In the genomic region with DNA sequence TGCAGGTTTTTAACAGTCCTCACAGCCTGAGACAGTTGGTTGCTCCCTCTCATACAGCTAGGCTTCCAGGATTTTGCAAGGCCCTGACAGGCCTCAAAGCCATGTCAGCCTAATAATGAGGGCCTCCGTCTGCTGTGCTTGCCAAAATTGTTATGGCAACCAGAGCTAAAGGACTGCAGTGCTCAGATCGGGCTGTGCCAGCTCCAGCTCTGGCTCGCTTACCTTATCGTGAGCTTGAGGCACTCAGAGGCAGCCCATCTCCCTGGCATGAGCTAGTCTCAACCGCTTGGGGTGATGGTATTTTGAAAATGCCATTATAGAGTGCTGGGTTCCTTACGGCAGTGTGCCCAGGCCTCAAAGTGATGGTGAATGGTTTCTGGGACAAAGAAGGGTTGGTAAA, we compare ENCODE assay signal across 26 cellular contexts. TPM values are rescaled to one million over a fixed set of nuclear protein-coding genes. Genes with fewer than 3 reads are reported as not detected.
A peak's percentile ranks its signal among the peaks of the same experiment; 100 is the strongest.
DNase-seq lines count a peak whose midpoint lies in the region; ATAC-seq and TF ChIP-seq lines count a peak whose summit lies in the region.
"Had no signal": no experiment of that assay in that cellular context is flagged by ENCODE, and none has a peak within 500 bp of the region (broad histone marks: within the 10 kb centered on the region; RNA-seq: fewer than 3 reads in every experiment).

No MANE protein-coding gene starts in this region.

- POLR2A ChIA-PET in activated CD4-positive, alpha-beta T cell treated with anti-CD3 and anti-CD28 coated beads for 36 hours (lab: Charles Lee) = no interaction called here
- POLR2A ChIA-PET in Panc1 (lab: Charles Lee) = no interaction called here

- no peak for ATAC-seq in activated CD4-positive, alpha-beta T cell treated with anti-CD3 and anti-CD28 coated beads for 36 hours
- ATAC-seq in Panc1 (no peak), heart left ventricle (peak; percentile 71 to 85 (median 79))

- H3K27me3 Mint-ChIP-seq in activated CD4-positive, alpha-beta T cell treated with anti-CD3 and anti-CD28 coated beads for 36 hours = no peaks in the 10 kb centered on the region
- H3K27me3 Mint-ChIP-seq: activated naive CD4-positive, alpha-beta T cell treated with anti-CD3 and anti-CD28 coated beads, Interleukin-2, amount 50 U/mL, for 24 hours; brain; naive B cell had no signal

- TF ChIP-seq POLR2A in heart left ventricle (IDR thresholded peaks at IDR 0.05) = no peak
- TF ChIP-seq POLR2A in testis (IDR thresholded peaks at IDR 0.05) = no peak

- no TSS peak for BruUV-seq in Panc1 (replicated peaks; lab: Mats Ljungman, UMichigan)

- H3K9me3 ChIP-seq in Panc1 (ENCODE audit: control insufficient read depth, insufficient read depth, low read depth, low read length) (no peaks in the 10 kb centered on the region), heart left ventricle (no peaks in the 10 kb centered on the region), smooth muscle cell (replicated peaks; ENCODE audit: low read depth) (no peaks in the 10 kb centered on the region), testis (no peaks in the 10 kb centered on the region)
- H3K9me3 ChIP-seq: ovary, tibial artery had no signal

- H3K4me1 Mint-ChIP-seq in activated CD4-positive, alpha-beta T cell treated with anti-CD3 and anti-CD28 coated beads for 36 hours = peaks cover 67% of the 10 kb centered on the region

- intact Hi-C loops in activated CD4-positive, alpha-beta T cell treated with anti-CD3 and anti-CD28 coated beads for 36 hours (cut with DNase I, micrococcal nuclease) = loop anchor here in 1 of 2 experiments (1.0 to 2.0 kb wide), 2 partner anchors 20 to 269 kb away; no protein-coding TSS in a partner anchor
- intact Hi-C loops in Panc1 (cut with micrococcal nuclease; ENCODE audit: unreplicated experiment) = no loop called here
- intact Hi-C loops in heart left ventricle (cut with DNase I) = loop anchor here (2.0 to 10.0 kb wide), 15 partner anchors 64 to 644 kb away; a partner anchor contains a TSS
- intact Hi-C loops in testis (cut with DNase I; ENCODE audit: low total_unique reads) = loop anchor here (10.0 kb wide), 1 partner anchor 424 kb away; no protein-coding TSS in a partner anchor

- H3K27ac ChIP-seq in Panc1 (ENCODE audit: low read length) (peak overlapping the region; percentile 17; the same call in 1 of the 2 replicates), heart left ventricle (peak overlapping the region in 9 of 12 donors; percentile 3 to 67 (median 47)), smooth muscle cell (ENCODE audit: low read depth) (peak overlapping the region; percentile 86), testis (no peak overlapping the region)
- H3K27ac ChIP-seq: ovary, tibial artery, VCaP had no signal

- H3K4me3 Mint-ChIP-seq in activated CD4-positive, alpha-beta T cell treated with anti-CD3 and anti-CD28 coated beads for 36 hours = no peak overlapping the region
- H3K4me3 Mint-ChIP-seq: activated naive CD4-positive, alpha-beta T cell treated with anti-CD3 and anti-CD28 coated beads, Interleukin-2, amount 50 U/mL, for 24 hours; brain; naive B cell; T-helper 1 cell treated with Interleukin-12 subunit alpha and Interleukin-12 subunit beta and Interleukin-4 antibody, amounts not matched to agents 30 μg/mL and 1 μg/mL, for 36 hours had no signal

- H3K4me2 ChIP-seq in smooth muscle cell = no peak overlapping the region

- H3F3A ChIP-seq in smooth muscle cell (ENCODE audit: low read depth) = no peaks in the 10 kb centered on the region

- H3K27me3 ChIP-seq in Panc1 (ENCODE audit: control insufficient read depth, insufficient read depth, low read length) = no peaks in the 10 kb centered on the region
- no peaks in the 10 kb centered on the region for H3K27me3 ChIP-seq in heart left ventricle
- no peaks in the 10 kb centered on the region for H3K27me3 ChIP-seq in smooth muscle cell (ENCODE audit: low read depth)
- no peaks in the 10 kb centered on the region for H3K27me3 ChIP-seq in testis
- H3K27me3 ChIP-seq: ovary, tibial artery had no signal

- H3K9me3 Mint-ChIP-seq in activated CD4-positive, alpha-beta T cell treated with anti-CD3 and anti-CD28 coated beads for 36 hours (ENCODE audit: low read depth) = no peaks in the 10 kb centered on the region
- H3K9me3 Mint-ChIP-seq: activated naive CD4-positive, alpha-beta T cell treated with anti-CD3 and anti-CD28 coated beads, Interleukin-2, amount 50 U/mL, for 24 hours; brain; naive B cell; T-helper 1 cell treated with Interleukin-12 subunit alpha and Interleukin-12 subunit beta and Interleukin-4 antibody, amounts not matched to agents 30 μg/mL and 1 μg/mL, for 36 hours had no signal

- H3K79me2 ChIP-seq in smooth muscle cell (ENCODE audit: low read depth) = peaks cover 51% of the 10 kb centered on the region

- TF ChIP-seq CTCF in Panc1 (IDR thresholded peaks at IDR 0.05) (no peak), heart left ventricle (IDR thresholded peaks at IDR 0.05) (no peak), smooth muscle cell (IDR thresholded peaks at IDR 0.05; ENCODE audit: borderline replicate concordance, insufficient read depth, poor library complexity, severe bottlenecking) (no peak), testis (IDR thresholded peaks at IDR 0.05) (no peak)

- H3K4me1 ChIP-seq in Panc1 (ENCODE audit: control insufficient read depth, insufficient read depth, low read length) (peaks cover 17% of the 10 kb centered on the region), heart left ventricle (peaks cover 0 to 65% (median 28%) of the 10 kb centered on the region in 12 donors), smooth muscle cell (ENCODE audit: low read depth) (no peaks in the 10 kb centered on the region), testis (no peaks in the 10 kb centered on the region)

- H3K36me3 ChIP-seq in Panc1 (ENCODE audit: control insufficient read depth, insufficient read depth, low read length) (peaks cover 4% of the 10 kb centered on the region; the same call in 1 of the 2 replicates), heart left ventricle (peaks cover 0 to 39% (median 17%) of the 10 kb centered on the region in 9 donors), smooth muscle cell (ENCODE audit: low read depth) (no peaks in the 10 kb centered on the region), testis (ENCODE audit: low read depth, missing control alignments) (no peaks in the 10 kb centered on the region)
- H3K36me3 ChIP-seq: ovary had no signal

- DNase-seq in activated CD4-positive, alpha-beta T cell treated with anti-CD3 and anti-CD28 coated beads for 36 hours = no peak
- DNase-seq in activated CD4-positive, alpha-beta T cell treated with anti-CD3 and anti-CD28 coated beads, Interleukin-2, amount 50 U/mL, for 4 hours = no peak
- DNase-seq in Panc1 (ENCODE audit: low read depth, low spot score) = no peak
- peak in 4 of 5 donors; percentile 32 to 60 (median 46) for DNase-seq in heart left ventricle
- no peak for DNase-seq in smooth muscle cell (lab: John Stamatoyannopoulos, UW; ENCODE audit: unreplicated experiment)
- no peak for DNase-seq in stimulated activated CD4-positive, alpha-beta T cell treated with anti-CD3 and anti-CD28 coated beads, Interleukin-4, amount 100 ng/mL, for 24 hours
- DNase-seq in NCI-H2081 treated with DMSO at 0.1 percent for 48 hours (lab: John Stamatoyannopoulos, UW) = no peak
- DNase-seq in testis = no peak
- DNase-seq: ACHN; activated CD4-positive, alpha-beta T cell treated with anti-CD3 and anti-CD28 coated beads, Interleukin-2, amount 50 U/mL, for 48 hours; activated T-cell treated with anti-CD3 and anti-CD28 coated beads for 4 hours; dermis blood vessel endothelial cell; DMS53; Karpas-422; naive B cell; NCI-H1417; NCI-H2227 treated with DMSO at 0.1 percent for 48 hours; ovary; SHP77 treated with DMSO at 0.1 percent for 48 hours; stimulated activated CD8-positive, alpha-beta memory T cell treated with anti-CD3 and anti-CD28 coated beads, Interleukin-4, amount 100 ng/mL, for 48 hours; tibial artery had no signal

- CTCF ChIA-PET in activated CD4-positive, alpha-beta T cell treated with anti-CD3 and anti-CD28 coated beads for 36 hours (lab: Charles Lee) = interaction anchor here (0.5 to 5.1 kb wide), 6 partner anchors 20 to 641 kb away, joined by 3 to 44 read pairs (median 14); a partner anchor contains a TSS
- CTCF ChIA-PET in Panc1 (lab: Charles Lee) = no interaction called here

- peaks cover 21% of the 10 kb centered on the region for H4K20me1 ChIP-seq in smooth muscle cell (ENCODE audit: low read depth)

- in situ Hi-C loops in Panc1 (cut with HindIII; ENCODE audit: low pct_unique_long_range_greater_than_20kb, low sequenced_read_pairs) = no loop called here

- H2AFZ ChIP-seq in smooth muscle cell (ENCODE audit: low read depth) = no peak overlapping the region

- peak overlapping the region; percentile 82 for H3K27ac Mint-ChIP-seq in activated CD4-positive, alpha-beta T cell treated with anti-CD3 and anti-CD28 coated beads for 36 hours

- no peak overlapping the region for H3K9ac ChIP-seq in smooth muscle cell (ENCODE audit: low read depth)

- H3K4me3 ChIP-seq in Panc1 (ENCODE audit: low read depth in 2 of 2, low read length in 2 of 2) = no peak overlapping the region
- no peak overlapping the region for H3K4me3 ChIP-seq in heart left ventricle
- H3K4me3 ChIP-seq in smooth muscle cell = no peak overlapping the region
- no peak overlapping the region for H3K4me3 ChIP-seq in testis
- H3K4me3 ChIP-seq: ovary, skin epidermis, tibial artery had no signal

- 49 to 57% (median 54%) methylated on average over 4 to 6 of the region's 6 CpGs for WGBS in heart left ventricle, 4 donors
- 92% methylated on average over 6 of the region's 6 CpGs for WGBS in smooth muscle cell (ENCODE audit: low lambda C conversion rate)
- 72 to 90% methylated on average over 6 of the region's 6 CpGs for WGBS in testis, 2 donors

- peaks cover 48% of the 10 kb centered on the region for H3K36me3 Mint-ChIP-seq in activated CD4-positive, alpha-beta T cell treated with anti-CD3 and anti-CD28 coated beads for 36 hours (ENCODE audit: low read depth)
- H3K36me3 Mint-ChIP-seq: naive B cell had no signal

RNA-seq across cellular contexts. Expression of a gene that starts 8.4 kb away (rescaled TPM):
- total RNA-seq in activated CD4-positive, alpha-beta T cell treated with anti-CD3 and anti-CD28 coated beads for 36 hours = 10 to 100 TPM; 59.6 to 77.0 TPM
- total RNA-seq in Panc1 (2021; ENCODE audit: unreplicated experiment) = 9.6 TPM
- 2.7 TPM for polyA plus RNA-seq in Panc1 (2012; ENCODE audit: insufficient read length)
- total RNA-seq in heart left ventricle = 10 to 100 TPM; 12.6 to 27.3 (median 19.4) TPM
- polyA plus RNA-seq in heart left ventricle = 1 to 10 TPM; 5.4 to 6.6 TPM
- 39.6 and 42.7 TPM in 2 replicates for total RNA-seq in smooth muscle cell
- polyA plus RNA-seq in smooth muscle cell = 19.1 and 26.1 TPM in 2 replicates
- 10 to 100 TPM; 19.3 to 21.2 TPM for total RNA-seq in testis
- 18.2 TPM for polyA plus RNA-seq in testis (ENCODE audit: insufficient read depth, low read depth, low replicate concordance)

Comparison
In these comparisons a context has a peak if more than half of its experiments do, and no peak if none do; other contexts are left out.
1. ATAC-seq: peak in heart left ventricle (4 of 4); none in activated CD4-positive, alpha-beta T cell treated with anti-CD3 and anti-CD28 coated beads for 36 hours (single experiment) and Panc1 (single experiment).
2. DNase-seq: peak in heart left ventricle (4 of 5); none in activated CD4-positive, alpha-beta T cell treated with anti-CD3 and anti-CD28 coated beads for 36 hours (single experiment), activated CD4-positive, alpha-beta T cell treated with anti-CD3 and anti-CD28 coated beads, Interleukin-2, amount 50 U/mL, for 4 hours (0 of 2), Panc1 (single experiment), smooth muscle cell (single experiment), stimulated activated CD4-positive, alpha-beta T cell treated with anti-CD3 and anti-CD28 coated beads, Interleukin-4, amount 100 ng/mL, for 24 hours (single experiment), NCI-H2081 treated with DMSO at 0.1 percent for 48 hours (single experiment) and testis (single experiment).
3. H3K27ac ChIP-seq: peak in Panc1 (single experiment), heart left ventricle (9 of 12) and smooth muscle cell (single experiment); none in testis (0 of 2).